Comparison of ENCODE assay signal across 16 cellular contexts in the genomic region with DNA sequence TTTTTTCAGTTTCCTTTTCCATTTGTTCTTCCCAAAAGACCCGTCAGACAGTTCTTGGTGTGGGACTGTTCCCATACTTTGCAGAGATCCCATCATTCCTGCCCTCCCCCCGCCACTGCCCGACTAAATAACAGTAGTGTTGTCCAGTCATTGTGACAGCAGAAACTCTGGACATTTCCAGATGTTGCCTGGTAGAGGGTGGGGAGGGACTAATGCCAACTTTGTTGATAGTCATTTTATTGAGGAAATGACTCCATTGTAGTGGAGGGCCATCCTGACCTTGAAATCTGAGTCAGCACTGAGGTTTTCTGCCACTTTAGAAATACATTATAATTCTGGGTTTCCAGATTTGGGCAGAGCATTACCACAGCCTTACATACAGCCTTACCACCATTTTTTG.
DNase-seq lines count a peak whose midpoint lies in the region; ATAC-seq and TF ChIP-seq lines count a peak whose summit lies in the region.
"Had no signal": no experiment of that assay in that cellular context is flagged by ENCODE, and none has a peak within 500 bp of the region (broad histone marks: within the 10 kb centered on the region; RNA-seq: fewer than 3 reads in every experiment).

No MANE protein-coding gene starts in this region.

- peaks cover 40% of the 10 kb centered on the region for H3K4me1 Mint-ChIP-seq in HFFc6 (ENCODE audit: low read depth)
- H3K4me1 Mint-ChIP-seq: activated naive CD4-positive, alpha-beta T cell treated with anti-CD3 and anti-CD28 coated beads, Interleukin-2, amount 50 U/mL, for 24 hours had no signal

- no peaks in the 10 kb centered on the region for H3K27me3 Mint-ChIP-seq in HFFc6 (ENCODE audit: insufficient read depth)
- H3K27me3 Mint-ChIP-seq: activated CD4-positive, alpha-beta memory T cell treated with anti-CD3 and anti-CD28 coated beads, Interleukin-2, amount 10 ng/mL, durations not matched to agents 7 days and 5 days; activated naive CD4-positive, alpha-beta T cell treated with anti-CD3 and anti-CD28 coated beads, Interleukin-2, amount 50 U/mL, for 24 hours had no signal

- 81 to 92% (median 86%) methylated on average over 3 of the region's 3 CpGs for WGBS in adrenal gland, 4 donors
- WGBS in heart right ventricle, 2 donors: 79 to 81% methylated on average over 3 of the region's 3 CpGs

- no peaks in the 10 kb centered on the region for H3K9me3 Mint-ChIP-seq in HFFc6
- H3K9me3 Mint-ChIP-seq: activated CD4-positive, alpha-beta memory T cell treated with anti-CD3 and anti-CD28 coated beads, Interleukin-2, amount 10 ng/mL, durations not matched to agents 7 days and 5 days; activated naive CD4-positive, alpha-beta T cell treated with anti-CD3 and anti-CD28 coated beads, Interleukin-2, amount 50 U/mL, for 24 hours had no signal

- H3K4me3 ChIP-seq in ACC112 (ENCODE audit: low read depth, low read length): no peak overlapping the region
- no peak overlapping the region for H3K4me3 ChIP-seq in adrenal gland
- H3K4me3 ChIP-seq in heart right ventricle: no peak overlapping the region
- H3K4me3 ChIP-seq: heart left ventricle, left lung, PC-9, vagina had no signal

- H2AFZ ChIP-seq in ACC112 (ENCODE audit: low read length, unreplicated experiment): no peak overlapping the region
- H2AFZ ChIP-seq: PC-9 had no signal

- TF ChIP-seq CTCF in HFFc6 (IDR thresholded peaks at IDR 0.05): no peak
- TF ChIP-seq CTCF in adrenal gland (IDR thresholded peaks at IDR 0.05): no peak
- no peak for TF ChIP-seq CTCF in heart right ventricle (IDR thresholded peaks at IDR 0.05)

- H3K79me2 ChIP-seq in ACC112 (ENCODE audit: control insufficient read depth, insufficient read depth, low read length, unreplicated experiment): no peaks in the 10 kb centered on the region

- H3K36me3 ChIP-seq in ACC112 (ENCODE audit: insufficient read depth, low read length): peaks cover 45% of the 10 kb centered on the region
- H3K36me3 ChIP-seq in adrenal gland (replicated peaks in 1 of 2): peaks cover 0 to 48% of the 10 kb centered on the region in 2 donors
- H3K36me3 ChIP-seq in heart right ventricle: peaks cover 0 to 90% (median 40%) of the 10 kb centered on the region in 9 donors

- H3K4me1 ChIP-seq in ACC112 (ENCODE audit: control insufficient read depth, insufficient read depth, low read length, unreplicated experiment) (peaks cover 37% of the 10 kb centered on the region), adrenal gland (replicated peaks in 1 of 2) (no peaks in the 10 kb centered on the region), heart right ventricle (no peaks in the 10 kb centered on the region)
- H3K4me1 ChIP-seq: heart left ventricle, left lung, vagina had no signal

- H3K27me3 ChIP-seq in ACC112 (ENCODE audit: insufficient read depth, low read length) (no peaks in the 10 kb centered on the region), adrenal gland (no peaks in the 10 kb centered on the region), heart right ventricle (no peaks in the 10 kb centered on the region)
- H3K27me3 ChIP-seq: heart left ventricle, left lung, vagina had no signal

- H3K9me3 ChIP-seq in adrenal gland (replicated peaks in 1 of 3): no peaks in the 10 kb centered on the region
- no peaks in the 10 kb centered on the region for H3K9me3 ChIP-seq in heart right ventricle
- H3K9me3 ChIP-seq: heart left ventricle, left lung, vagina had no signal

- H3K27ac Mint-ChIP-seq in HFFc6: peak overlapping the region; percentile 72
- H3K27ac Mint-ChIP-seq: activated CD4-positive, alpha-beta memory T cell treated with anti-CD3 and anti-CD28 coated beads, Interleukin-2, amount 10 ng/mL, durations not matched to agents 7 days and 5 days; activated naive CD4-positive, alpha-beta T cell treated with anti-CD3 and anti-CD28 coated beads, Interleukin-2, amount 50 U/mL, for 24 hours had no signal

- DNase-seq in HFFc6 (peak; percentile 74), adrenal gland (peak in 5 of 7 donors; percentile 16 to 38 (median 25)), glomerular visceral epithelial cell (ENCODE audit: extremely low spot score) (peak; percentile 12), NCI-H82 (lab: John Stamatoyannopoulos, UW) (no peak), heart right ventricle (no peak), cerebellar cortex (ENCODE audit: low spot score) (no peak), COLO668 (lab: John Stamatoyannopoulos, UW; ENCODE audit: unreplicated experiment) (no peak)
- DNase-seq: activated CD4-positive, alpha-beta memory T cell treated with anti-CD3 and anti-CD28 coated beads, Interleukin-2, amount 10 ng/mL, durations not matched to agents 7 days and 5 days; DND-41; heart left ventricle; left lung; PC-9; T-helper 9 cell had no signal

- no peak for TF ChIP-seq POLR2A in adrenal gland (IDR thresholded peaks at IDR 0.05)

- H3K27ac ChIP-seq in ACC112 (ENCODE audit: low read depth, low read length) (peak overlapping the region; percentile 60), adrenal gland (no peak overlapping the region), heart right ventricle (no peak overlapping the region)
- H3K27ac ChIP-seq: heart left ventricle, left lung, PC-9, vagina had no signal

- intact Hi-C loops in adrenal gland (cut with DNase I) (no loop called here), heart right ventricle (cut with DNase I) (loop anchor here in 1 of 10 donors (5.0 kb wide), 1 partner anchor 37 kb away; no protein-coding TSS in a partner anchor)

- H3K36me3 Mint-ChIP-seq in HFFc6 (ENCODE audit: low read depth): peaks cover 44% of the 10 kb centered on the region

- H3K4me3 Mint-ChIP-seq in HFFc6: peak overlapping the region; percentile 32
- H3K4me3 Mint-ChIP-seq: activated CD4-positive, alpha-beta memory T cell treated with anti-CD3 and anti-CD28 coated beads, Interleukin-2, amount 10 ng/mL, durations not matched to agents 7 days and 5 days; activated naive CD4-positive, alpha-beta T cell treated with anti-CD3 and anti-CD28 coated beads, Interleukin-2, amount 50 U/mL, for 24 hours had no signal

- ATAC-seq in heart right ventricle: no peak
- ATAC-seq: heart left ventricle, left lung had no signal

Comparison
In these comparisons a context has a peak if more than half of its experiments do, and no peak if none do; other contexts are left out.
1. DNase-seq: peak in HFFc6 (single experiment), adrenal gland (5 of 7) and glomerular visceral epithelial cell (single experiment); none in NCI-H82 (single experiment), heart right ventricle (0 of 2), cerebellar cortex (single experiment) and COLO668 (single experiment).